Comparison of ENCODE assay signal across 8 cellular contexts in genomic region chr1:172742599-172743500, GRCh38.
A peak's percentile ranks its signal among the peaks of the same experiment; 100 is the strongest.
DNase-seq lines count a peak whose midpoint lies in the region; ATAC-seq and TF ChIP-seq lines count a peak whose summit lies in the region.

No MANE protein-coding gene starts in this region.

- ATAC-seq in foreskin keratinocyte (peak; percentile 12), HG03457 (IDR thresholded peaks at IDR 0.05; ENCODE audit: unreplicated experiment) (no peak)

- no peak overlapping the region for H3K27ac ChIP-seq in foreskin keratinocyte
- H3K27ac ChIP-seq in suprapubic skin, result no peak overlapping the region

- H3K9me3 ChIP-seq in suprapubic skin, result no peaks in the 10 kb centered on the region

- TF ChIP-seq POLR2A in suprapubic skin (IDR thresholded peaks at IDR 0.05), result no peak

- H3K36me3 ChIP-seq in suprapubic skin, result no peaks in the 10 kb centered on the region

- no peak for TF ChIP-seq EP300 in suprapubic skin (IDR thresholded peaks at IDR 0.05)

- H3K27me3 ChIP-seq in foreskin keratinocyte (peaks cover 15% of the 10 kb centered on the region), suprapubic skin (peaks cover 5% of the 10 kb centered on the region)

- TF ChIP-seq CTCF in foreskin keratinocyte (conservative IDR thresholded peaks at IDR 0.05), result peak; percentile 91
- TF ChIP-seq CTCF in suprapubic skin (IDR thresholded peaks at IDR 0.05), result peak; percentile 46 to 56

- DNase-seq in NCI-H1092 treated with DMSO at 0.1 percent for 48 hours (lab: John Stamatoyannopoulos, UW), result peak; percentile 52
- no peak for DNase-seq in NCI-H1092 (lab: John Stamatoyannopoulos, UW)
- peak; percentile 12 for DNase-seq in HuH-7.5 (ENCODE audit: low spot score)
- peak; percentile 42 for DNase-seq in SK-MEL-5 (ENCODE audit: low read depth, low spot score)
- DNase-seq in foreskin keratinocyte, result no peak
- no peak for DNase-seq in suprapubic skin (ENCODE audit: low spot score in 2 of 2)
- no peak for DNase-seq in amygdala (lab: John Stamatoyannopoulos, UW)

- WGBS in suprapubic skin, result 20% methylated on average over 8 of the region's 8 CpGs

- H3K4me1 ChIP-seq in foreskin keratinocyte (peaks cover 12% of the 10 kb centered on the region), suprapubic skin (peaks cover 11% of the 10 kb centered on the region)

- in situ Hi-C loops in SK-MEL-5 (cut with HindIII; ENCODE audit: low pct_unique_long_range_greater_than_20kb, low sequenced_read_pairs), result no loop called here

- H3K4me3 ChIP-seq in suprapubic skin, result no peak overlapping the region

Comparison
In these comparisons a context has a peak if more than half of its experiments do, and no peak if none do; other contexts are left out.
1. DNase-seq: peak in NCI-H1092 treated with DMSO at 0.1 percent for 48 hours (single experiment), HuH-7.5 (single experiment) and SK-MEL-5 (single experiment); none in NCI-H1092 (single experiment), foreskin keratinocyte (0 of 2), suprapubic skin (0 of 2) and amygdala (0 of 56).